9 cellular contexts compared by ENCODE assay signal in the genomic region with DNA sequence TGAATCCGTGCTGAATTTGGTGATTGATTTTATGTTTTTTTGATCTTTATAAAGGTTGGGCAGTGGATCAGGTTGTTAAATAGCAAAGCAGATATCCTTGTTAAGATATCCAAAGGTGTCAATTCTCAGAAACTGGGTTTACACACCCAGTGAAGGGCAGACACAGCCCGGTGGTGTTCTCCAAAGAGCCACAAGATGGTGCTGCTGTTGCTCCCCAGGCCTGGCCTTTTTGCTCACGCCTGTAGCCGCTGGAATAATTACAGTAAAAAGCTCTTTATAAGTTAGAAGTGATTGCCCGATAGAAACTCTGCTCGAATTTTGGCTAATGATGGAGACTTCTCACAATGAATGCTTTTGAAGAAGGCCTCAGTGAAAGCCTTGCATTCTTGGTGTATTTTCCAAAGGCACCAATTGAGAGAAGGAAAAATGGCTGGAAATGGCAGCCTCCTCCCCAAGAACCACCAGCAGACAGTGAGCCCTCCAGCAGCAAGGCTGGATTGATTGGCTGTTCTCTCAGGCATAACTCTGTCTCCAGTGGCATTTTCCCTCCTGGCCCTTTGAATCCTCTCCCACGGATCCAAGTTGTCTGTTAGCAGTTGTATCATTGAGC.
DNase-seq lines count a peak whose midpoint lies in the region; ATAC-seq and TF ChIP-seq lines count a peak whose summit lies in the region.
"Had no signal": no experiment of that assay in that cellular context is flagged by ENCODE, and none has a peak within 500 bp of the region (broad histone marks: within the 10 kb centered on the region; RNA-seq: fewer than 3 reads in every experiment).

No MANE protein-coding gene starts in this region.

- no peak overlapping the region for H3K4me3 ChIP-seq in HAP-1
- no peak overlapping the region for H3K4me3 ChIP-seq in fibroblast of the aortic adventitia (ENCODE audit: low read depth, low read length)
- H3K4me3 ChIP-seq: SJSA1 had no signal

- no peaks in the 10 kb centered on the region; the same call in 1 of the 2 replicates for H3K27me3 ChIP-seq in HAP-1 (ENCODE audit: low read depth)

- H3K9me3 Mint-ChIP-seq in activated CD4-positive, alpha-beta memory T cell treated with anti-CD3 and anti-CD28 coated beads, Interleukin-2, amount 10 ng/mL, durations not matched to agents 7 days and 5 days, result no peaks in the 10 kb centered on the region

- ATAC-seq in HG03025 (IDR thresholded peaks at IDR 0.05; ENCODE audit: low FRiP score, unreplicated experiment), result no peak
- no peak for ATAC-seq in HG03097 (IDR thresholded peaks at IDR 0.05; ENCODE audit: low FRiP score, unreplicated experiment)

- peak; percentile 19 for DNase-seq in Caki2 (ENCODE audit: low read depth)
- DNase-seq in HAP-1 (ENCODE audit: low spot score in 2 of 2), result peak; percentile 13 to 64
- peak; percentile 66 for DNase-seq in NCI-H345 treated with DMSO at 0.1 percent for 48 hours (lab: John Stamatoyannopoulos, UW; ENCODE audit: unreplicated experiment)
- DNase-seq in activated CD4-positive, alpha-beta memory T cell treated with anti-CD3 and anti-CD28 coated beads, Interleukin-2, amount 10 ng/mL, durations not matched to agents 7 days and 5 days, result peak; percentile 45
- peak; percentile 53 for DNase-seq in fibroblast of the aortic adventitia (ENCODE audit: low read depth)
- peak; percentile 6 for DNase-seq in non-pigmented ciliary epithelial cell (ENCODE audit: low read depth)

- no peaks in the 10 kb centered on the region for H3K36me3 Mint-ChIP-seq in activated CD4-positive, alpha-beta memory T cell treated with anti-CD3 and anti-CD28 coated beads, Interleukin-2, amount 10 ng/mL, durations not matched to agents 7 days and 5 days (ENCODE audit: low read depth)

- POLR2A ChIA-PET in activated CD4-positive, alpha-beta memory T cell treated with anti-CD3 and anti-CD28 coated beads, Interleukin-2, amount 10 ng/mL, durations not matched to agents 7 days and 5 days (lab: Charles Lee), result no interaction called here

- H3K9me3 ChIP-seq in HAP-1, result no peaks in the 10 kb centered on the region
- H3K9me3 ChIP-seq: SJSA1 had no signal

- no peak overlapping the region for H3K27ac Mint-ChIP-seq in activated CD4-positive, alpha-beta memory T cell treated with anti-CD3 and anti-CD28 coated beads, Interleukin-2, amount 10 ng/mL, durations not matched to agents 7 days and 5 days

- H3K27me3 Mint-ChIP-seq in activated CD4-positive, alpha-beta memory T cell treated with anti-CD3 and anti-CD28 coated beads, Interleukin-2, amount 10 ng/mL, durations not matched to agents 7 days and 5 days, result peaks cover 2% of the 10 kb centered on the region

- CTCF ChIA-PET in activated CD4-positive, alpha-beta memory T cell treated with anti-CD3 and anti-CD28 coated beads, Interleukin-2, amount 10 ng/mL, durations not matched to agents 7 days and 5 days (lab: Charles Lee), result interaction anchor here (0.5 to 2.5 kb wide), 6 partner anchors 9 to 1453 kb away, joined by 3 to 11 read pairs (median 4); no protein-coding TSS in a partner anchor

- in situ Hi-C loops in Caki2 (cut with HindIII; ENCODE audit: low pct_unique_long_range_greater_than_20kb, low sequenced_read_pairs), result no loop called here
- in situ Hi-C loops in HAP-1 (cut with MboI; ENCODE audit: low sequenced_read_pairs), result loop anchor here (25.0 kb wide), 2 partner anchors 1449 to 1674 kb away; a partner anchor contains a TSS

- no peaks in the 10 kb centered on the region for H3K4me1 ChIP-seq in HAP-1
- H3K4me1 ChIP-seq: SJSA1 had no signal

- H3K36me3 ChIP-seq in HAP-1 (replicated peaks), result no peaks in the 10 kb centered on the region
- H3K36me3 ChIP-seq: SJSA1 had no signal

- no peak overlapping the region for H3K4me3 Mint-ChIP-seq in activated CD4-positive, alpha-beta memory T cell treated with anti-CD3 and anti-CD28 coated beads, Interleukin-2, amount 10 ng/mL, durations not matched to agents 7 days and 5 days

- TF ChIP-seq CTCF in fibroblast of the aortic adventitia (IDR thresholded peaks at IDR 0.05; ENCODE audit: insufficient read depth, low read length), result peak; percentile 94

- H3K4me1 Mint-ChIP-seq in activated CD4-positive, alpha-beta memory T cell treated with anti-CD3 and anti-CD28 coated beads, Interleukin-2, amount 10 ng/mL, durations not matched to agents 7 days and 5 days, result no peaks in the 10 kb centered on the region

Comparison
In these comparisons a context has a peak if more than half of its experiments do, and no peak if none do; other contexts are left out.
1. DNase-seq: peak in every context shown above with its lines; median percentile 66 in NCI-H345 treated with DMSO at 0.1 percent for 48 hours; 53 in fibroblast of the aortic adventitia; 45 in activated CD4-positive, alpha-beta memory T cell treated with anti-CD3 and anti-CD28 coated beads, Interleukin-2, amount 10 ng/mL, durations not matched to agents 7 days and 5 days; 38 in HAP-1; 19 in Caki2; 6 in non-pigmented ciliary epithelial cell.